ENCODE assay signal across 15 cellular contexts in genomic region chr1:241208910-241209414, GRCh38.
A peak's percentile ranks its signal among the peaks of the same experiment; 100 is the strongest.
DNase-seq lines count a peak whose midpoint lies in the region; ATAC-seq, FAIRE-seq and TF ChIP-seq lines count a peak whose summit lies in the region.
"Had no signal": no experiment of that assay in that cellular context is flagged by ENCODE, and none has a peak within 500 bp of the region (broad histone marks: within the 10 kb centered on the region; RNA-seq: fewer than 3 reads in every experiment).

No MANE protein-coding gene starts in this region.

- H3K27me3 ChIP-seq in effector memory CD4-positive, alpha-beta T cell (replicated peaks; ENCODE audit: control insufficient read depth, insufficient read depth, low read length, poor library complexity, severe bottlenecking) = no peaks in the 10 kb centered on the region
- no peaks in the 10 kb centered on the region for H3K27me3 ChIP-seq in small intestine (ENCODE audit: control insufficient read depth in 2 of 2, insufficient read depth in 2 of 2, low read length in 2 of 2)

- DNase-seq in NCI-H2107 treated with DMSO at 0.1 percent for 48 hours (lab: John Stamatoyannopoulos, UW; ENCODE audit: unreplicated experiment) (peak; percentile 47), NCI-H2107 (lab: John Stamatoyannopoulos, UW) (no peak), NCI-H345 treated with DMSO at 0.1 percent for 48 hours (lab: John Stamatoyannopoulos, UW; ENCODE audit: unreplicated experiment) (peak; percentile 82), retina (peak; percentile 35), NCI-H1436 (lab: John Stamatoyannopoulos, UW) (no peak), small intestine (no peak)
- no peak for DNase-seq in effector memory CD4-positive, alpha-beta T cell
- DNase-seq: NCI-H1048, NCI-H2171 treated with DMSO at 0.1 percent for 48 hours, NCI-H524, SHP77 treated with DMSO at 0.1 percent for 48 hours had no signal

- WGBS in small intestine, 3 donors = 31 to 65% (median 53%) methylated on average over 7 of the region's 7 CpGs

- H3K9me3 ChIP-seq in effector memory CD4-positive, alpha-beta T cell (ENCODE audit: control insufficient read depth, low read length) = no peaks in the 10 kb centered on the region
- H3K9me3 ChIP-seq in small intestine (ENCODE audit: control insufficient read depth, low read depth) = no peaks in the 10 kb centered on the region

- H3K4me3 ChIP-seq in effector memory CD4-positive, alpha-beta T cell (ENCODE audit: insufficient read depth, low read depth, low read length, poor library complexity, severe bottlenecking) = no peak overlapping the region
- no peak overlapping the region for H3K4me3 ChIP-seq in small intestine (ENCODE audit: low read depth in 1 of 2, low read length in 2 of 2)

- ATAC-seq in SK-N-SH treated with all-trans-retinoic acid at 6 μM for 48 hours = no peak
- ATAC-seq: HepG2 had no signal

- H3K36me3 ChIP-seq in effector memory CD4-positive, alpha-beta T cell (ENCODE audit: control insufficient read depth, insufficient read depth, low read length) = no peaks in the 10 kb centered on the region
- no peaks in the 10 kb centered on the region for H3K36me3 ChIP-seq in small intestine (ENCODE audit: control insufficient read depth in 2 of 2, insufficient read depth in 2 of 2, low read length in 2 of 2)

- H3K27ac ChIP-seq in effector memory CD4-positive, alpha-beta T cell (ENCODE audit: insufficient read depth, low read length, poor library complexity, severe bottlenecking) = no peak overlapping the region
- H3K27ac ChIP-seq in small intestine (ENCODE audit: low read depth in 1 of 2, low read length in 1 of 2) = no peak overlapping the region
- H3K27ac ChIP-seq: C4-2B, KMS-11 had no signal

- no peaks in the 10 kb centered on the region for H3K4me1 ChIP-seq in effector memory CD4-positive, alpha-beta T cell (ENCODE audit: control insufficient read depth, insufficient read depth, low read length, poor library complexity, severe bottlenecking)
- no peaks in the 10 kb centered on the region for H3K4me1 ChIP-seq in small intestine (ENCODE audit: control insufficient read depth in 2 of 2, insufficient read depth in 1 of 2, low read depth in 1 of 2, low read length in 1 of 2)

- no peak for FAIRE-seq in small intestine (lab: Jason Lieb, UNC)
- FAIRE-seq: HepG2 had no signal

TF ChIP-seq in SK-N-SH treated with all-trans-retinoic acid at 6 μM for 48 hours, 23 proteins besides CTCF, POLR2A, EP300 and RAD21:
- 0 out of 2 replicates have a peak, but pooled peaks have one; percentile 26 for TF ChIP-seq TCF4 (CRISPR knock-in tag; IDR thresholded peaks at IDR 0.05; ENCODE audit: borderline replicate concordance)
- TF ChIP-seq BACH2 (CRISPR knock-in tag; IDR thresholded peaks at IDR 0.05; ENCODE audit: borderline replicate concordance) = no peak

Comparison
In these comparisons a context has a peak if more than half of its experiments do, and no peak if none do; other contexts are left out.
1. DNase-seq: peak in NCI-H2107 treated with DMSO at 0.1 percent for 48 hours (single experiment), NCI-H345 treated with DMSO at 0.1 percent for 48 hours (single experiment) and retina (single experiment); none in NCI-H2107 (single experiment), effector memory CD4-positive, alpha-beta T cell (0 of 3), NCI-H1436 (single experiment) and small intestine (single experiment).